39 cellular contexts compared by ENCODE assay signal in the genomic region with DNA sequence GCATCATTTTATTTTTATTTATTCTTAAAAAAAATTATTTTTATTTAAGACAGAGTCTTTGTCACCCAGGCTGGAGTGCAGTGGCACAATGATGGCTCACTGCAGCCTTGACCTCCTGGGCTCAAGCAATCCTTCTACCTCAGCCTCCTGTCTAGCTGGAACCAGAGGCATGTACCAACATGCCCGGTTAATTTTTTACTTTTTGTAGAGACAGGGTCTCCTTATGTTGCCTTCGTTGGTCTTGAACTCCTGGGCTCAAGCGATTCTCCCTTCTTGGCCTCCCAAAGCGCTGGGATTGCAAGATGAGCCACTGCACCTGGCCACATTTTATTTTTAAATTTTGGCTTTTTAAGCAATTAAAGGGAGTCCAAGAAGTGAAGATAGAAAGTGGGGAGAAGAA. TPM values are rescaled to one million over a fixed set of nuclear protein-coding genes. Genes with fewer than 3 reads are reported as not detected.
"Had no signal": no experiment of that assay in that cellular context is flagged by ENCODE, and none has a peak within 500 bp of the region (broad histone marks: within the 10 kb centered on the region; RNA-seq: fewer than 3 reads in every experiment).

No MANE protein-coding gene starts in this region.

- H3K27me3 ChIP-seq: ascending aorta, body of pancreas had no signal

- DNase-seq: activated effector memory CD4-positive, alpha-beta T cell treated with anti-CD3 and anti-CD28 coated beads, Interleukin-2, amount 50 U/mL, for 16 hours; activated effector memory CD4-positive, alpha-beta T cell treated with Interleukin-2 at 50 U/mL for 16 hours; activated gamma-delta T cell; activated gamma-delta T cell treated with Interleukin-2 at 50 U/mL for 16 hours; activated naive CD4-positive, alpha-beta T cell; activated naive CD4-positive, alpha-beta T cell treated with anti-CD3 and anti-CD28 coated beads for 36 hours; activated naive CD4-positive, alpha-beta T cell treated with anti-CD3 and anti-CD28 coated beads, Interleukin-2, amount 10 ng/mL, durations not matched to agents 7 days and 5 days; activated naive CD4-positive, alpha-beta T cell treated with anti-CD3 and anti-CD28 coated beads, Interleukin-2, amount 50 U/mL, for 16 hours; activated naive CD4-positive, alpha-beta T cell treated with Interleukin-2 at 50 U/mL for 16 hours; activated naive CD8-positive, alpha-beta T cell treated with anti-CD3 and anti-CD28 coated beads for 36 hours; activated naive CD8-positive, alpha-beta T cell treated with anti-CD3 and anti-CD28 coated beads, Interleukin-2, amount 10 ng/mL, durations not matched to agents 7 days and 5 days; activated naive CD8-positive, alpha-beta T cell treated with anti-CD3 and anti-CD28 coated beads, Interleukin-2, amount 50 U/mL, for 24 hours; activated T-cell treated with anti-CD3 and anti-CD28 coated beads, Interleukin-2, amount 50 U/mL, for 1 hour; activated T-cell treated with anti-CD3 and anti-CD28 coated beads, Interleukin-2, amount 50 U/mL, for 24 hours; activated T-cell treated with anti-CD3 and anti-CD28 coated beads, Interleukin-2, amount 50 U/mL, for 4 hours; activated T-cell treated with anti-CD3 and anti-CD28 coated beads, Interleukin-2, amount 50 U/mL, for 48 hours; activated T-cell treated with anti-CD3 and anti-CD28 coated beads, Interleukin-2, amount 50 U/mL, for 72 hours; adrenal gland; amniotic stem cell; amygdala; anterior cingulate cortex; aorta; body of pancreas; brain microvascular endothelial cell; caudate nucleus; central memory CD4-positive, alpha-beta T cell; cerebellar nuclear complex had no signal

- FAIRE-seq: astrocyte, bronchial epithelial cell had no signal

- H3K4me3 ChIP-seq: adrenal gland, ascending aorta, body of pancreas, breast epithelium, cardiac muscle cell had no signal

- H3K36me3 ChIP-seq: adrenal gland, ascending aorta, brain microvascular endothelial cell, cardiac muscle cell had no signal

- ATAC-seq: activated naive CD4-positive, alpha-beta T cell treated with anti-CD3 and anti-CD28 coated beads, Interleukin-2, amount 50 U/mL, for 72 hours; activated naive CD8-positive, alpha-beta T cell treated with anti-CD3 and anti-CD28 coated beads, Interleukin-2, amount 50 U/mL, for 24 hours; activated T-cell treated with anti-CD3 and anti-CD28 coated beads, Interleukin-2, amount 50 U/mL, for 4 hours; activated T-cell treated with anti-CD3 and anti-CD28 coated beads, Interleukin-2, amount 50 U/mL, for 72 hours; activated T-helper 17 cell treated with anti-CD3 and anti-CD28 coated beads, Interleukin-2, amount 50 U/mL, for 72 hours; body of pancreas had no signal

- H3K4me1 ChIP-seq: adrenal gland, ascending aorta, body of pancreas, breast epithelium had no signal

- H3K27ac ChIP-seq: adrenal gland, ascending aorta, body of pancreas, brain microvascular endothelial cell, cardiac muscle cell had no signal

RNA-seq across cellular contexts. Expression of gene TTC6, which starts 21.4 kb away (rescaled TPM):
- total RNA-seq: activated naive CD4-positive, alpha-beta T cell treated with anti-CD3 and anti-CD28 coated beads for 36 hours; activated naive CD4-positive, alpha-beta T cell treated with anti-CD3 and anti-CD28 coated beads, Interleukin-2, amount 50 U/mL, for 72 hours; activated naive CD8-positive, alpha-beta T cell treated with anti-CD3 and anti-CD28 coated beads for 36 hours; activated naive CD8-positive, alpha-beta T cell treated with anti-CD3 and anti-CD28 coated beads, Interleukin-2, amount 10 ng/mL, durations not matched to agents 7 days and 5 days; activated T-cell treated with anti-CD3 and anti-CD28 coated beads, Interleukin-2, amount 50 U/mL, for 4 hours; activated T-cell treated with anti-CD3 and anti-CD28 coated beads, Interleukin-2, amount 50 U/mL, for 72 hours; activated T-helper 1 cell treated with anti-CD3 and anti-CD28 coated beads, Interleukin-12 subunit alpha, Interleukin-12 subunit beta, Interleukin-2, Interleukin-4 antibody, amounts not matched to agents 30 ng/mL and 10 ng/mL and 1 ng/mL, durations not matched to agents 14 hours and 24 hours and 36 hours; activated T-helper 17 cell treated with anti-CD3 and anti-CD28 coated beads, Interleukin-2, amount 50 U/mL, for 72 hours; activated T-helper 2 cell treated with anti-CD3 and anti-CD28 coated beads, Interferon-gamma antibody, Interleukin-2, Interleukin-4, amounts not matched to agents 10 μg/mL and 5 μg/mL and 100 μg/mL, durations not matched to agents 14 hours and 24 hours and 36 hours; adrenal gland; aorta; ascending aorta; astrocyte; body of pancreas; cardiac muscle cell; chondrocyte had no signal
- polyA plus RNA-seq: adrenal gland, aorta, cardiac muscle cell had no signal

RNA-seq across cellular contexts. Expression of gene FOXA1, which starts 21.8 kb away (rescaled TPM):
- total RNA-seq: activated naive CD4-positive, alpha-beta T cell treated with anti-CD3 and anti-CD28 coated beads for 36 hours; activated naive CD8-positive, alpha-beta T cell treated with anti-CD3 and anti-CD28 coated beads for 36 hours; activated naive CD8-positive, alpha-beta T cell treated with anti-CD3 and anti-CD28 coated beads, Interleukin-2, amount 10 ng/mL, durations not matched to agents 7 days and 5 days; aorta; ascending aorta; cardiac muscle cell; cardiac septum; cerebellum; chondrocyte had no signal
